9 cellular contexts compared by ENCODE assay signal in the genomic region with DNA sequence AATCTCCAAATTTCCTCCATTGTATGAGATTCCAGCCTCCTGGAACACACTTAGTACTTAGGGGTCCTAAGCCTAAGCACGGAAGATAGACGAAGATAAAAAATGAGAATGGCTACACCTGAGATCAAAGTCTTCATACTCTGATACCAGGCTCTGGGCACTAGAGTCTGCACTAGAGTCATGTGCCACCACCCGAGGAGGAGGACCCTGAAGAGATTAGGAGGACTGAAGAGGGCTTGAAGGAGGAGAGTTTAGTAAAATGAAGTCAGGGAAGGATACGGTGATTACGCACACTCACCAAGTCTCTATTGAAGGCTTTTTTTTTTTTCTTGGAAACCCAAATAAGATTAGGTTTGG. TPM values are rescaled to one million over a fixed set of nuclear protein-coding genes. Genes with fewer than 3 reads are reported as not detected.
DNase-seq lines count a peak whose midpoint lies in the region; ATAC-seq and TF ChIP-seq lines count a peak whose summit lies in the region.
"Had no signal": no experiment of that assay in that cellular context is flagged by ENCODE, and none has a peak within 500 bp of the region (broad histone marks: within the 10 kb centered on the region; RNA-seq: fewer than 3 reads in every experiment).

No MANE protein-coding gene starts in this region.

- ATAC-seq in GM23338 (peak; percentile 6), GM21515 (IDR thresholded peaks at IDR 0.05; ENCODE audit: unreplicated experiment) (no peak), aorta (ENCODE audit: low FRiP score) (no peak)

- no peaks in the 10 kb centered on the region for H3K9me3 Mint-ChIP-seq in GM23338

- H3K27me3 ChIP-seq in GM23338 (ENCODE audit: insufficient read depth): no peaks in the 10 kb centered on the region
- no peaks in the 10 kb centered on the region for H3K27me3 ChIP-seq in aorta (ENCODE audit: control insufficient read depth in 1 of 2, insufficient read depth in 2 of 2, low read length in 1 of 2)

- H2AFZ ChIP-seq in GM23338: peak overlapping the region; percentile 92

- H3K27me3 Mint-ChIP-seq in GM23338 (ENCODE audit: insufficient read depth, low read depth, poor library complexity): peaks cover 12% of the 10 kb centered on the region

- peaks cover 16% of the 10 kb centered on the region for H3K4me1 ChIP-seq in GM23338 (ENCODE audit: insufficient read depth)
- H3K4me1 ChIP-seq in aorta (ENCODE audit: control insufficient read depth in 1 of 2, insufficient read depth in 2 of 2, low read length in 2 of 2): no peaks in the 10 kb centered on the region

- 0 out of 4 replicates have a peak, but pooled peaks of 1 of the 2 experiments have one; percentile 5 for TF ChIP-seq CTCF in GM23338 (conservative IDR thresholded peaks at IDR 0.05; ENCODE audit: low read depth in 2 of 2)
- TF ChIP-seq CTCF in fibroblast of pulmonary artery (IDR thresholded peaks at IDR 0.05; ENCODE audit: low read length, missing control alignments): no peak

- H3F3A ChIP-seq in GM23338 (replicated peaks; ENCODE audit: low read depth): peaks cover 16% of the 10 kb centered on the region

- H3K4me3 Mint-ChIP-seq in GM23338: peak overlapping the region; percentile 95

- peaks cover 15% of the 10 kb centered on the region for H3K4me1 Mint-ChIP-seq in GM23338

- H3K79me2 ChIP-seq in GM23338 (replicated peaks; ENCODE audit: insufficient read depth): 0 out of 2 replicates have a peak, but pooled peaks cover 3% of the 10 kb centered on the region

- no peaks in the 10 kb centered on the region for H3K36me3 ChIP-seq in GM23338 (ENCODE audit: insufficient read depth)
- H3K36me3 ChIP-seq in aorta (ENCODE audit: control insufficient read depth in 1 of 2, insufficient read depth in 2 of 2, low read length in 1 of 2): no peaks in the 10 kb centered on the region

- intact Hi-C loops in aorta (cut with DNase I): no loop called here

- 0 out of 2 replicates have a peak, but pooled peaks cover 5% of the 10 kb centered on the region for H4K20me1 ChIP-seq in GM23338 (replicated peaks; ENCODE audit: insufficient read depth)

- H3K27ac ChIP-seq in GM23338 (ENCODE audit: low read depth): peak overlapping the region; percentile 91
- peak overlapping the region in 1 of 2 donors; percentile 42 for H3K27ac ChIP-seq in aorta (ENCODE audit: low read depth in 1 of 2, low read length in 2 of 2)

- no peaks in the 10 kb centered on the region for H3K9me3 ChIP-seq in aorta (ENCODE audit: control insufficient read depth, low read length)

- no peak for DNase-seq in GM23338 (ENCODE audit: low spot score)
- DNase-seq in SK-N-DZ (ENCODE audit: low spot score): peak; percentile 33
- no peak for DNase-seq in fibroblast of pulmonary artery (ENCODE audit: low read depth)
- no peak for DNase-seq in skeletal muscle cell (ENCODE audit: low read depth)
- DNase-seq in NOMO-1 (lab: John Stamatoyannopoulos, UW; ENCODE audit: unreplicated experiment in 2 of 2): no peak
- DNase-seq in NCI-H187 treated with DMSO at 0.1 percent for 48 hours (lab: John Stamatoyannopoulos, UW): no peak
- no peak for DNase-seq in aorta

- H3K4me2 ChIP-seq in GM23338: peak overlapping the region; percentile 81

- H3K9me2 ChIP-seq in GM23338 (ENCODE audit: insufficient read depth): no peaks in the 10 kb centered on the region

- peak overlapping the region; percentile 100 for H3K27ac Mint-ChIP-seq in GM23338

- H3K36me3 Mint-ChIP-seq in GM23338 (ENCODE audit: low read depth): peaks cover 6% of the 10 kb centered on the region

- 50 to 55% methylated on average over 5 of the region's 5 CpGs for WGBS in aorta, 2 donors

- H3K4me3 ChIP-seq in GM23338: peak overlapping the region; percentile 65
- H3K4me3 ChIP-seq in fibroblast of pulmonary artery (replicated peaks; ENCODE audit: low read depth, low read length): peak overlapping the region; percentile 70
- H3K4me3 ChIP-seq in skeletal muscle cell (ENCODE audit: low read depth, low read length): peak overlapping the region; percentile 53
- H3K4me3 ChIP-seq in aorta (ENCODE audit: low read length in 2 of 2): no peak overlapping the region

TF ChIP-seq in GM23338, 12 proteins besides CTCF, POLR2A, EP300 and RAD21 (continues in another document):
- TF ChIP-seq ZNF114 (CRISPR knock-in tag; IDR thresholded peaks at IDR 0.05) (no peak), ZNF331 (CRISPR knock-in tag; IDR thresholded peaks at IDR 0.05; ENCODE audit: low read depth) (no peak), JUNB (IDR thresholded peaks at IDR 0.05; ENCODE audit: unreplicated experiment) (no peak), STAT1 (IDR thresholded peaks at IDR 0.05; ENCODE audit: unreplicated experiment) (no peak)
- TF ChIP-seq, protein P1, sequence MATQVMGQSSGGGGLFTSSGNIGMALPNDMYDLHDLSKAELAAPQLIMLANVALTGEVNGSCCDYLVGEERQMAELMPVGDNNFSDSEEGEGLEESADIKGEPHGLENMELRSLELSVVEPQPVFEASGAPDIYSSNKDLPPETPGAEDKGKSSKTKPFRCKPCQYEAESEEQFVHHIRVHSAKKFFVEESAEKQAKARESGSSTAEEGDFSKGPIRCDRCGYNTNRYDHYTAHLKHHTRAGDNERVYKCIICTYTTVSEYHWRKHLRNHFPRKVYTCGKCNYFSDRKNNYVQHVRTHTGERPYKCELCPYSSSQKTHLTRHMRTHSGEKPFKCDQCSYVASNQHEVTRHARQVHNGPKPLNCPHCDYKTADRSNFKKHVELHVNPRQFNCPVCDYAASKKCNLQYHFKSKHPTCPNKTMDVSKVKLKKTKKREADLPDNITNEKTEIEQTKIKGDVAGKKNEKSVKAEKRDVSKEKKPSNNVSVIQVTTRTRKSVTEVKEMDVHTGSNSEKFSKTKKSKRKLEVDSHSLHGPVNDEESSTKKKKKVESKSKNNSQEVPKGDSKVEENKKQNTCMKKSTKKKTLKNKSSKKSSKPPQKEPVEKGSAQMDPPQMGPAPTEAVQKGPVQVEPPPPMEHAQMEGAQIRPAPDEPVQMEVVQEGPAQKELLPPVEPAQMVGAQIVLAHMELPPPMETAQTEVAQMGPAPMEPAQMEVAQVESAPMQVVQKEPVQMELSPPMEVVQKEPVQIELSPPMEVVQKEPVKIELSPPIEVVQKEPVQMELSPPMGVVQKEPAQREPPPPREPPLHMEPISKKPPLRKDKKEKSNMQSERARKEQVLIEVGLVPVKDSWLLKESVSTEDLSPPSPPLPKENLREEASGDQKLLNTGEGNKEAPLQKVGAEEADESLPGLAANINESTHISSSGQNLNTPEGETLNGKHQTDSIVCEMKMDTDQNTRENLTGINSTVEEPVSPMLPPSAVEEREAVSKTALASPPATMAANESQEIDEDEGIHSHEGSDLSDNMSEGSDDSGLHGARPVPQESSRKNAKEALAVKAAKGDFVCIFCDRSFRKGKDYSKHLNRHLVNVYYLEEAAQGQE (IDR thresholded peaks at IDR 0.05; ENCODE audit: unreplicated experiment): no peak

RNA-seq across cellular contexts. Expression of a gene that starts 0.6 kb away (rescaled TPM):
- total RNA-seq in GM23338 (2014; rRNA removed; shearing (Covaris generic)): 7.1 and 16.0 TPM in 2 replicates
- 20.6 and 22.4 TPM in 2 replicates for polyA plus RNA-seq in GM23338 (2016; fragmentation: Nextera tagmentation; extraction: Ambion mirVana)
- 8.8 and 15.8 TPM in 2 replicates for polyA plus RNA-seq in SK-N-DZ (2014; cell fraction: cytosol; rRNA removed)
- polyA plus RNA-seq in SK-N-DZ (2014; cell fraction: nucleus; rRNA removed): 7.7 and 8.0 TPM in 2 replicates
- total RNA-seq in aorta: 1 to 10 TPM; 2.2 to 3.1 TPM
- polyA plus RNA-seq in aorta: 1 to 10 TPM; 6.3 to 7.7 TPM

RNA-seq across cellular contexts. Expression of a gene that starts 9.6 kb away (rescaled TPM):
- 2.7 and 3.1 TPM in 2 replicates for total RNA-seq in GM23338 (2014; rRNA removed; shearing (Covaris generic))
- polyA plus RNA-seq in GM23338 (2016; fragmentation: Nextera tagmentation; extraction: Ambion mirVana): 0.54 and 0.73 TPM in 2 replicates
- 0.38 and 1.1 TPM in 2 replicates for polyA plus RNA-seq in SK-N-DZ (2014; cell fraction: cytosol; rRNA removed)
- 0.34 and 0.66 TPM in 2 replicates for polyA plus RNA-seq in SK-N-DZ (2014; cell fraction: nucleus; rRNA removed)
- total RNA-seq in aorta: 1 to 10 TPM; 2.0 to 3.0 TPM
- under 1 TPM; 0.13 to 0.31 TPM for polyA plus RNA-seq in aorta

RNA-seq across cellular contexts. Expression of a gene that starts 14.7 kb away (rescaled TPM):
- 1.6 TPM in 1 of 2 replicates, not detected in the other for total RNA-seq in GM23338 (2014; rRNA removed; shearing (Covaris generic))
- polyA plus RNA-seq in GM23338 (2016; fragmentation: Nextera tagmentation; extraction: Ambion mirVana) (0.52 and 0.71 TPM in 2 replicates), aorta (1 to 10 TPM in 1 of 2 donors, under 1 TPM in 1; 0.64 to 1.8 TPM)
- not detected in 2 replicates for polyA plus RNA-seq in SK-N-DZ (2014; cell fraction: cytosol; rRNA removed)
- not detected in 2 replicates for polyA plus RNA-seq in SK-N-DZ (2014; cell fraction: nucleus; rRNA removed)
- total RNA-seq in aorta: 1 to 10 TPM; 1.3 to 3.9 TPM

RNA-seq across cellular contexts. Expression of a gene that starts 21.4 kb away (rescaled TPM):
- total RNA-seq in GM23338 (2014; rRNA removed; shearing (Covaris generic)): not detected in 2 replicates
- 0.16 and 0.29 TPM in 2 replicates for polyA plus RNA-seq in GM23338 (2016; fragmentation: Nextera tagmentation; extraction: Ambion mirVana)
- polyA plus RNA-seq in SK-N-DZ (2014; cell fraction: cytosol; rRNA removed): 0.05 TPM in 1 of 2 replicates, not detected in the other
- polyA plus RNA-seq in SK-N-DZ (2014; cell fraction: nucleus; rRNA removed): not detected in 2 replicates
- not detected for total RNA-seq in aorta
- polyA plus RNA-seq in aorta: 1 to 10 TPM in 1 of 2 donors, not detected in 1; 3.1 TPM
- total RNA-seq: subcutaneous adipose tissue had no signal

RNA-seq across cellular contexts. Expression of a gene that starts 34.9 kb away (rescaled TPM):
- total RNA-seq in GM23338 (2014; rRNA removed; shearing (Covaris generic)): 14.2 and 18.9 TPM in 2 replicates
- polyA plus RNA-seq in GM23338 (2016; fragmentation: Nextera tagmentation; extraction: Ambion mirVana) (13.4 and 15.1 TPM in 2 replicates), aorta (1 to 10 TPM; 4.3 to 9.7 TPM)
- 9.9 and 16.9 TPM in 2 replicates for polyA plus RNA-seq in SK-N-DZ (2014; cell fraction: cytosol; rRNA removed)
- polyA plus RNA-seq in SK-N-DZ (2014; cell fraction: nucleus; rRNA removed): 5.5 and 22.8 TPM in 2 replicates
- total RNA-seq in aorta: 10 to 100 TPM; 18.5 to 26.4 TPM

Comparison
In these comparisons a context has a peak if more than half of its experiments do, and no peak if none do; other contexts are left out.
1. H3K4me3 ChIP-seq: peak in GM23338 (single experiment), fibroblast of pulmonary artery (single experiment) and skeletal muscle cell (single experiment); none in aorta (0 of 2).